Comparison of ENCODE assay signal across 17 cellular contexts in genomic region chr10:4836416-4836969, GRCh38. TPM values are rescaled to one million over a fixed set of nuclear protein-coding genes. Genes with fewer than 3 reads are reported as not detected.
"Had no signal": no experiment of that assay in that cellular context is flagged by ENCODE, and none has a peak within 500 bp of the region (broad histone marks: within the 10 kb centered on the region; RNA-seq: fewer than 3 reads in every experiment).

No MANE protein-coding gene starts in this region.

- DNase-seq: activated naive CD4-positive, alpha-beta T cell; activated T-cell treated with anti-CD3 and anti-CD28 coated beads, Interleukin-2, amount 50 U/mL, for 1 hour; head of caudate nucleus; hypothalamus; left ventricle myocardium inferior; mammary epithelial cell; ovary; spleen; stimulated activated CD4-positive, alpha-beta T cell treated with anti-CD3 and anti-CD28 coated beads, Interleukin-4, amount 100 ng/mL, for 1 hour; upper lobe of left lung had no signal

- H3K36me3 Mint-ChIP-seq: natural killer cell treated with Interleukin-12 subunit alpha and Interleukin-12 subunit beta and Interleukin-15 and Interleukin-18, amount 100 ng/mL, for 72 hours had no signal

- ATAC-seq: gastroesophageal sphincter; natural killer cell treated with Interleukin-12 subunit alpha and Interleukin-12 subunit beta and Interleukin-15 and Interleukin-18, amount 100 ng/mL, for 72 hours had no signal

- H3K4me1 Mint-ChIP-seq: mesothelial cell of epicardium had no signal

- H3K27ac ChIP-seq: gastroesophageal sphincter, left ventricle myocardium inferior, ovary, prostate gland, right atrium auricular region, spleen, thoracic aorta, upper lobe of left lung had no signal

- H3K9me3 ChIP-seq: gastroesophageal sphincter, left ventricle myocardium inferior, ovary, prostate gland, right atrium auricular region, spleen, thoracic aorta, upper lobe of left lung had no signal

- H3K4me3 Mint-ChIP-seq: mesothelial cell of epicardium; natural killer cell treated with Interleukin-12 subunit alpha and Interleukin-12 subunit beta and Interleukin-15 and Interleukin-18, amount 100 ng/mL, for 72 hours had no signal

- H3K27ac Mint-ChIP-seq: activated T-helper 2 cell treated with anti-CD3 and anti-CD28 coated beads, Interferon-gamma antibody, Interleukin-2, Interleukin-4, amounts not matched to agents 10 μg/mL and 5 μg/mL and 100 μg/mL, durations not matched to agents 14 hours and 24 hours and 36 hours; mesothelial cell of epicardium; natural killer cell treated with Interleukin-12 subunit alpha and Interleukin-12 subunit beta and Interleukin-15 and Interleukin-18, amount 100 ng/mL, for 72 hours had no signal

- H3K4me1 ChIP-seq: prostate gland, right atrium auricular region, spleen had no signal

- H3K36me3 ChIP-seq: ovary, prostate gland had no signal

- H3K27me3 ChIP-seq: gastroesophageal sphincter, ovary, right atrium auricular region, spleen, upper lobe of left lung had no signal

- H3K9me3 Mint-ChIP-seq: activated T-helper 2 cell treated with anti-CD3 and anti-CD28 coated beads, Interferon-gamma antibody, Interleukin-2, Interleukin-4, amounts not matched to agents 10 μg/mL and 5 μg/mL and 100 μg/mL, durations not matched to agents 14 hours and 24 hours and 36 hours; mesothelial cell of epicardium; natural killer cell treated with Interleukin-12 subunit alpha and Interleukin-12 subunit beta and Interleukin-15 and Interleukin-18, amount 100 ng/mL, for 72 hours had no signal

- H3K4me3 ChIP-seq: gastroesophageal sphincter, left ventricle myocardium inferior, ovary, prostate gland, right atrium auricular region, spleen, thoracic aorta, upper lobe of left lung had no signal

RNA-seq across cellular contexts. Expression of gene AKR1E2, which starts 10.5 kb away (rescaled TPM):
- polyA plus RNA-seq: mammary epithelial cell had no signal
